ENCODE assay signal across 8 cellular contexts in the genomic region with DNA sequence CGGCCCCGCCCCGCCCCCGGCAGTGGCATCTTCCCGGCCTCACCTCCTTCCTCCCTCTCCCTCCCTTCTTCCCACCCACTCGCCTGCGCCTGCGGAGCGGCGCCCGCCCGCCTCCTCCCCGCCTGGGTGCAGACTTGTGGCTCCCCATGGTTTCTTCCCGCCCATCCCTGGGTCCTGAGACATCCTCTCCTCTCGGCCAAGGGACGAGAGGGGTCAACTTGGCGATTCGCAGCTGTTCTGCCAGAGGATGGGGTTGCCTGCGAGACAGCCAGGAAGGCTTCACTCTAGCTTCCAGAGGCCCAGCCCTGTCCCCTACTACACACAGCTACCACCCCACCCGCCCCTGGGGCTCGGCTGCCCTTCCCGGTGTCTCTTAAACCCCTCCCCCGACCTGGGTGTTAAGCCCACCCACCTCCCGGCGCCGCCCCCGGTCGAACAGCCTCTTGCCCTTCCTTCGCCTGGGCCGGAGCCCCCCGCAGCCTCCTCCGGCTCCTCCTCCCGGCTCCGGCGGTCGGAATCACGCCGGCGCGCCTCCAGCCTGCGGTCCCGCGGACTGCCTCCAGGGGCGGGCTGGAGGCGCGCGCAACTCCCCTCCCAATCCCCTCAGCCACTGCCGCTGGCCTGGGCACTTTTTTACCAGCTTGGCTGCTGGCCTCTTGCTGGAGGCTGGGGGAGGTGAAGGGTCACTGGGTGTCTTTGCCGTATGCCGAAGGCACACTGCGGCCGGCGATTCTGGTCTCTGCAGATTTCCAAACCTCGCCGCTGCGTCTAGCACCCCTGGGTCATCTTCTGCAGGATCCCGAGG. TPM values are rescaled to one million over a fixed set of nuclear protein-coding genes. Genes with fewer than 3 reads are reported as not detected.
DNase-seq lines count a peak whose midpoint lies in the region; ATAC-seq and TF ChIP-seq lines count a peak whose summit lies in the region.

No MANE protein-coding gene starts in this region.

- ATAC-seq in HCT116 = peak; percentile 70
- peak; percentile 38 to 69 (median 69) for ATAC-seq in heart left ventricle
- peak; percentile 82 to 85 for ATAC-seq in upper lobe of left lung (ENCODE audit: low FRiP score in 2 of 2)

- H3K9ac ChIP-seq in HCT116 (ENCODE audit: low read length) (peak overlapping the region; percentile 94), adipocyte (ENCODE audit: low read length) (peak overlapping the region; percentile 91)

- 1 to 2% (median 2%) methylated on average over 20 to 57 of the region's 57 CpGs for WGBS in heart left ventricle, 4 donors
- whole genome bisulfite sequencing in upper lobe of left lung, 2 donors = 0 to 2% methylated on average over 11 to 45 of the region's 57 CpGs

- BruUV-seq in HCT116 (replicated peaks; lab: Mats Ljungman, UMichigan) = no TSS peak

- intact Hi-C loops in HCT116 (cut with micrococcal nuclease) = loop anchor here (1.0 to 5.0 kb wide), 2 partner anchors 50 to 116 kb away; a partner anchor contains a TSS
- intact Hi-C loops in heart left ventricle (cut with DNase I) = loop anchor here (1.0 to 5.0 kb wide), 13 partner anchors 41 to 350 kb away; a partner anchor contains a TSS
- intact Hi-C loops in posterior cingulate gyrus (cut with DNase I) = loop anchor here (1.0 to 5.0 kb wide), 2 partner anchors 50 to 116 kb away; a partner anchor contains a TSS

- RAD21 ChIA-PET in HCT116 (lab: Charles Lee; ENCODE audit: low non-redundant PET in 1 of 2, low total read pairs in 2 of 2, uncharacterized antibody in 2 of 2, unreplicated experiment in 2 of 2) = interaction anchor here (0.6 to 1.2 kb wide), 6 partner anchors 15 to 116 kb away, joined by 3 to 9 read pairs (median 4); no protein-coding TSS in a partner anchor

- peak in 2 of 3 experiments; percentile 67 to 85; a peak in 4 of 6 replicates for TF ChIP-seq CTCF in HCT116 (IDR thresholded peaks at IDR 0.05 in 2 of 3, conservative IDR thresholded peaks at IDR 0.05 in 1 of 3; ENCODE audit: borderline replicate concordance in 1 of 3, insufficient read depth in 1 of 3, low read depth in 2 of 3, low read length in 2 of 3)
- peak; percentile 68 to 99 (median 76) for TF ChIP-seq CTCF in heart left ventricle (IDR thresholded peaks at IDR 0.05)
- peak; percentile 94 to 97 (median 96) for TF ChIP-seq CTCF in upper lobe of left lung (IDR thresholded peaks at IDR 0.05)

- no peak for TF ChIP-seq EP300 in upper lobe of left lung (IDR thresholded peaks at IDR 0.05)

- peak overlapping the region; percentile 100 for H3K27ac ChIP-seq in HCT116 (ENCODE audit: low read depth, low read length)
- peak overlapping the region; percentile 94 to 100 (median 98) for H3K27ac ChIP-seq in heart left ventricle
- H3K27ac ChIP-seq in upper lobe of left lung = peak overlapping the region; percentile 96 to 98 (median 98)

- CTCF ChIA-PET in HCT116 (lab: Charles Lee) = interaction anchor here (0.7 to 2.8 kb wide), 11 partner anchors 16 to 201 kb away, joined by 3 to 12 read pairs (median 3); a partner anchor contains a TSS

- H3K4me2 ChIP-seq in HCT116 (ENCODE audit: low read length) = peak overlapping the region; percentile 99

- H3K79me2 ChIP-seq in HCT116 (ENCODE audit: insufficient read depth, low read length) = peaks cover 35% of the 10 kb centered on the region

- TF ChIP-seq RAD21 in HCT116 (IDR thresholded peaks at IDR 0.05; ENCODE audit: low read depth) = no peak

- no peak overlapping the region for H2AFZ ChIP-seq in HCT116 (ENCODE audit: low read depth, low read length, poor library complexity, severe bottlenecking)

- H3K4me3 ChIP-seq in HCT116 (replicated peaks in 1 of 2; ENCODE audit: low read depth in 1 of 2, low read length in 2 of 2) (peak overlapping the region; percentile 83 to 90), adipocyte (ENCODE audit: low read length) (peak overlapping the region; percentile 88), heart left ventricle (peak overlapping the region; percentile 62 to 98 (median 82)), upper lobe of left lung (peak overlapping the region; percentile 64 to 96 (median 86))

- no peaks in the 10 kb centered on the region for H3K9me3 ChIP-seq in HCT116 (ENCODE audit: control insufficient read depth in 1 of 2, insufficient read depth in 1 of 2, low read depth in 1 of 2, low read length in 2 of 2)
- H3K9me3 ChIP-seq in adipocyte (ENCODE audit: control insufficient read depth, low read length) = no peaks in the 10 kb centered on the region
- no peaks in the 10 kb centered on the region for H3K9me3 ChIP-seq in heart left ventricle
- H3K9me3 ChIP-seq in upper lobe of left lung = no peaks in the 10 kb centered on the region

- no peaks in the 10 kb centered on the region for H3K9me2 ChIP-seq in HCT116 (ENCODE audit: insufficient read depth)

- TF ChIP-seq POLR2A in HCT116 (IDR thresholded peaks at IDR 0.05; ENCODE audit: borderline replicate concordance, extremely low read depth, insufficient read depth, insufficient read length) = no peak
- peak in 1 of 2 donors; percentile 62 for TF ChIP-seq POLR2A in heart left ventricle (IDR thresholded peaks at IDR 0.05)
- TF ChIP-seq POLR2A in upper lobe of left lung (IDR thresholded peaks at IDR 0.05) = peak in 2 of 4 donors; percentile 24 to 34

- H3K27me3 ChIP-seq in HCT116 (ENCODE audit: insufficient read depth, low read length) = no peaks in the 10 kb centered on the region
- H3K27me3 ChIP-seq in adipocyte (replicated peaks; ENCODE audit: control insufficient read depth, insufficient read depth, low read length) = no peaks in the 10 kb centered on the region
- H3K27me3 ChIP-seq in heart left ventricle = no peaks in the 10 kb centered on the region
- H3K27me3 ChIP-seq in upper lobe of left lung = no peaks in the 10 kb centered on the region

- H4K20me1 ChIP-seq in HCT116 (ENCODE audit: insufficient read depth) = no peaks in the 10 kb centered on the region

- H3K4me1 ChIP-seq in HCT116 (ENCODE audit: control insufficient read depth in 1 of 2, insufficient read depth in 2 of 2, low read length in 2 of 2) = peaks cover 30 to 47% of the 10 kb centered on the region in 2 experiments
- peaks cover 45% of the 10 kb centered on the region for H3K4me1 ChIP-seq in adipocyte (ENCODE audit: control insufficient read depth, insufficient read depth, low read length)
- H3K4me1 ChIP-seq in heart left ventricle = peaks cover 6 to 58% (median 48%) of the 10 kb centered on the region in 12 donors
- peaks cover 47 to 55% (median 49%) of the 10 kb centered on the region in 4 donors for H3K4me1 ChIP-seq in upper lobe of left lung

- H3K36me3 ChIP-seq in HCT116 (ENCODE audit: control insufficient read depth in 1 of 2, insufficient read depth in 2 of 2, low read length in 2 of 2) = no peaks in the 10 kb centered on the region
- H3K36me3 ChIP-seq in adipocyte (ENCODE audit: control insufficient read depth, insufficient read depth, low read length, severe bottlenecking) = no peaks in the 10 kb centered on the region
- H3K36me3 ChIP-seq in heart left ventricle = no peaks in the 10 kb centered on the region
- no peaks in the 10 kb centered on the region for H3K36me3 ChIP-seq in upper lobe of left lung

- POLR2A ChIA-PET in HCT116 (lab: Charles Lee) = interaction anchor here (2.7 to 6.8 kb wide), 2 partner anchors 17 to 61 kb away, joined by 8 to 55 read pairs; no protein-coding TSS in a partner anchor

- DNase-seq in GM04504 (ENCODE audit: low read depth) (peak; percentile 73), HCT116 (ENCODE audit: low read depth, low spot score) (no peak), MV-4-11 (lab: John Stamatoyannopoulos, UW) (peak; percentile 56), SW 1271 (lab: John Stamatoyannopoulos, UW) (peak; percentile 92 to 98), adipocyte (ENCODE audit: low read depth) (peak; percentile 92), heart left ventricle (peak; percentile 89 to 93 (median 90)), posterior cingulate gyrus (peak; percentile 65 to 96 (median 78)), upper lobe of left lung (peak; percentile 87 to 96)

TF ChIP-seq in HCT116, 20 proteins besides CTCF, POLR2A, EP300 and RAD21:
- TF ChIP-seq SRF (IDR thresholded peaks at IDR 0.05; ENCODE audit: low read depth) (no peak), POLR2AphosphoS5 (IDR thresholded peaks at IDR 0.05; ENCODE audit: low read depth, low read length) (peak; percentile 65), ZFX (IDR thresholded peaks at IDR 0.05) (peak; percentile 24; the same call in 1 of the 2 replicates)

RNA-seq across cellular contexts. Expression of a gene that starts 1.9 kb away (rescaled TPM):
- total RNA-seq in HCT116 (2021; ENCODE audit: unreplicated experiment) (39.9 TPM), heart left ventricle (10 to 100 TPM; 22.8 to 54.8 (median 33.9) TPM), upper lobe of left lung (100 to 1,000 TPM in 1 of 6 donors, 10 to 100 TPM in 5; 51.5 to 102 (median 69.5) TPM)
- polyA plus RNA-seq in HCT116 (2012) = 21.7 and 23.3 TPM in 2 replicates
- 10 to 100 TPM in 1 of 2 donors, 1 to 10 TPM in 1; 8.3 to 17.1 TPM for polyA plus RNA-seq in heart left ventricle
